ENCODE assay signal across 1 cellular context in genomic region chr10:122911889-122912484, GRCh38.
TF ChIP-seq lines count a peak whose summit lies in the region.

No MANE protein-coding gene starts in this region.

TF ChIP-seq in HepG2, 621 proteins besides CTCF, POLR2A, EP300 and RAD21 (continued from another document and continues in another):
- TF ChIP-seq BATF2 (CRISPR knock-in tag; IDR thresholded peaks at IDR 0.05): peak; percentile 100
- peak; percentile 96 for TF ChIP-seq RBAK (CRISPR knock-in tag; IDR thresholded peaks at IDR 0.05)
- peak; percentile 99 for TF ChIP-seq FOXO1 (CRISPR knock-in tag; IDR thresholded peaks at IDR 0.05)
- no peak for TF ChIP-seq PTBP1 (IDR thresholded peaks at IDR 0.05; ENCODE audit: low read depth, low read length, poor library complexity, severe bottlenecking)
- TF ChIP-seq GATAD1 (CRISPR knock-in tag; IDR thresholded peaks at IDR 0.05): peak; percentile 92
- peak; percentile 97 for TF ChIP-seq ZNF574 (CRISPR knock-in tag; IDR thresholded peaks at IDR 0.05)
- peak; percentile 100 for TF ChIP-seq ARHGAP35 (CRISPR knock-in tag; IDR thresholded peaks at IDR 0.05; ENCODE audit: borderline replicate concordance)
- TF ChIP-seq ZBTB21 (CRISPR knock-in tag; IDR thresholded peaks at IDR 0.05): peak; percentile 95
- peak; percentile 99 for TF ChIP-seq ZXDC (CRISPR knock-in tag; IDR thresholded peaks at IDR 0.05)
- peak; percentile 98; the same call in 1 of the 2 replicates for TF ChIP-seq ZBTB8A (CRISPR knock-in tag; IDR thresholded peaks at IDR 0.05; ENCODE audit: borderline replicate concordance, low read depth)
- peak; percentile 100 for TF ChIP-seq SMAD9 (CRISPR knock-in tag; IDR thresholded peaks at IDR 0.05)
- peak; percentile 99 for TF ChIP-seq ZNF747 (CRISPR knock-in tag; IDR thresholded peaks at IDR 0.05; ENCODE audit: borderline replicate concordance)
- TF ChIP-seq HOXA9 (CRISPR knock-in tag; IDR thresholded peaks at IDR 0.05; ENCODE audit: borderline replicate concordance): peak; percentile 100
- TF ChIP-seq MZF1 (CRISPR knock-in tag; IDR thresholded peaks at IDR 0.05; ENCODE audit: borderline replicate concordance): peak; percentile 99
- TF ChIP-seq SRSF4 (IDR thresholded peaks at IDR 0.05; ENCODE audit: low read depth, low read length, poor library complexity, severe bottlenecking): no peak
- TF ChIP-seq CREB3 (CRISPR knock-in tag; IDR thresholded peaks at IDR 0.05): peak; percentile 100
- TF ChIP-seq ZSCAN5A (CRISPR knock-in tag; IDR thresholded peaks at IDR 0.05; ENCODE audit: borderline replicate concordance): peak; percentile 100
- TF ChIP-seq ZNF639 (CRISPR knock-in tag; conservative IDR thresholded peaks at IDR 0.05): peak; percentile 100
- TF ChIP-seq NFKB2 (CRISPR knock-in tag; IDR thresholded peaks at IDR 0.05; ENCODE audit: borderline replicate concordance): peak; percentile 100
- peak; percentile 98 for TF ChIP-seq HMGXB3 (CRISPR knock-in tag; IDR thresholded peaks at IDR 0.05; ENCODE audit: borderline replicate concordance)
- peak; percentile 100 for TF ChIP-seq MTERF4 (CRISPR knock-in tag; IDR thresholded peaks at IDR 0.05)
- TF ChIP-seq ZFP37 (CRISPR knock-in tag; IDR thresholded peaks at IDR 0.05; ENCODE audit: borderline replicate concordance): peak; percentile 100
- TF ChIP-seq ZNF740 (CRISPR knock-in tag; IDR thresholded peaks at IDR 0.05): peak; percentile 96
- peak; percentile 100 for TF ChIP-seq ZNF546 (CRISPR knock-in tag; conservative IDR thresholded peaks at IDR 0.05)
- TF ChIP-seq GABPB1 (CRISPR knock-in tag; IDR thresholded peaks at IDR 0.05): peak; percentile 77
- peak; percentile 100 for TF ChIP-seq ZNF674 (CRISPR knock-in tag; IDR thresholded peaks at IDR 0.05; ENCODE audit: low read depth)
- peak; percentile 100 for TF ChIP-seq IRX3 (CRISPR knock-in tag; IDR thresholded peaks at IDR 0.05; ENCODE audit: borderline replicate concordance, low read depth)
- peak; percentile 97 for TF ChIP-seq ZNF317 (CRISPR knock-in tag; IDR thresholded peaks at IDR 0.05)
- TF ChIP-seq RFX5 (IDR thresholded peaks at IDR 0.05; ENCODE audit: low read depth, low read length): 0 out of 2 replicates have a peak, but pooled peaks have one; percentile 19
- TF ChIP-seq DR1 (CRISPR knock-in tag; IDR thresholded peaks at IDR 0.05): peak; percentile 91
- peak; percentile 99 for TF ChIP-seq ZNF761 (CRISPR knock-in tag; conservative IDR thresholded peaks at IDR 0.05)
- peak in 1 of 2 experiments; percentile 90; a peak in 2 of 4 replicates for TF ChIP-seq ATF4 (CRISPR knock-in tag; IDR thresholded peaks at IDR 0.05)
- peak; percentile 91 for TF ChIP-seq TFDP1 (CRISPR knock-in tag; IDR thresholded peaks at IDR 0.05; ENCODE audit: borderline replicate concordance)
- no peak for TF ChIP-seq ATF1 (CRISPR knock-in tag; IDR thresholded peaks at IDR 0.05)
- TF ChIP-seq ZNF501 (CRISPR knock-in tag; IDR thresholded peaks at IDR 0.05): peak; percentile 99
- peak; percentile 91; the same call in 1 of the 2 replicates for TF ChIP-seq CENPX (CRISPR knock-in tag; IDR thresholded peaks at IDR 0.05)
- TF ChIP-seq ZNF382 (CRISPR knock-in tag; IDR thresholded peaks at IDR 0.05; ENCODE audit: borderline replicate concordance): peak; percentile 91
- TF ChIP-seq MYPOP (CRISPR knock-in tag; IDR thresholded peaks at IDR 0.05): peak; percentile 98
